8 cellular contexts compared by ENCODE assay signal in genomic region chrX:35890699-35891098, GRCh38. TPM values are rescaled to one million over a fixed set of nuclear protein-coding genes. Genes with fewer than 3 reads are reported as not detected.
DNase-seq lines count a peak whose midpoint lies in the region; ATAC-seq, FAIRE-seq and TF ChIP-seq lines count a peak whose summit lies in the region.

No MANE protein-coding gene starts in this region.

- CTCF ChIA-PET in activated CD8-positive, alpha-beta T cell treated with anti-CD3 and anti-CD28 coated beads for 36 hours (lab: Charles Lee) = no interaction called here

- no peak for TF ChIP-seq CTCF in activated CD8-positive, alpha-beta T cell treated with anti-CD3 and anti-CD28 coated beads for 36 hours (IDR thresholded peaks at IDR 0.05)
- peak; percentile 46 to 71 (median 61) for TF ChIP-seq CTCF in keratinocyte (optimal IDR thresholded peaks at IDR 0.05 in 1 of 3, IDR thresholded peaks at IDR 0.05 in 1 of 3, conservative IDR thresholded peaks at IDR 0.05 in 1 of 3; ENCODE audit: extremely low read depth in 1 of 3, insufficient read depth in 2 of 3, low read length in 3 of 3)
- TF ChIP-seq CTCF in uterus (IDR thresholded peaks at IDR 0.05) = peak in 1 of 4 experiments; percentile 14

- ATAC-seq in activated CD8-positive, alpha-beta T cell treated with anti-CD3 and anti-CD28 coated beads for 36 hours = no peak
- ATAC-seq in HG02759 (IDR thresholded peaks at IDR 0.05; ENCODE audit: unreplicated experiment) = no peak

- POLR2A ChIA-PET in activated CD8-positive, alpha-beta T cell treated with anti-CD3 and anti-CD28 coated beads for 36 hours (lab: Charles Lee) = no interaction called here

- H4K20me1 ChIP-seq in keratinocyte (ENCODE audit: control insufficient read depth, extremely low read depth, insufficient read depth, low read length) = no peaks in the 10 kb centered on the region

- DNase-seq in DMS153 (lab: John Stamatoyannopoulos, UW) = peak; percentile 1
- peak; percentile 0 for DNase-seq in H54 (ENCODE audit: insufficient read length, low spot score)
- DNase-seq in NCI-H2107 treated with DMSO at 0.1 percent for 48 hours (lab: John Stamatoyannopoulos, UW; ENCODE audit: unreplicated experiment) = peak; percentile 21
- DNase-seq in activated CD8-positive, alpha-beta T cell treated with anti-CD3 and anti-CD28 coated beads for 36 hours = peak; percentile 23
- DNase-seq in keratinocyte (ENCODE audit: low read depth, low spot score) = no peak
- no peak for DNase-seq in uterus
- DNase-seq in T1000 (lab: John Stamatoyannopoulos, UW) = no peak

- TF ChIP-seq POLR2A in H54 (IDR thresholded peaks at IDR 0.05; ENCODE audit: low read depth, low read length) = no peak
- no peak for TF ChIP-seq POLR2A in uterus (IDR thresholded peaks at IDR 0.05)

- no peak overlapping the region for H3K9ac ChIP-seq in keratinocyte (ENCODE audit: control insufficient read depth, extremely low read depth, insufficient read depth, low read length)

- H3K9me1 ChIP-seq in keratinocyte (ENCODE audit: control insufficient read depth, extremely low read depth, insufficient read depth, low read length) = no peaks in the 10 kb centered on the region

- H3K27ac ChIP-seq in keratinocyte (ENCODE audit: control insufficient read depth, insufficient read depth, low read length) (no peak overlapping the region), uterus (no peak overlapping the region)

- H3K9me3 ChIP-seq in keratinocyte (ENCODE audit: control insufficient read depth, low read depth, low read length) (no peaks in the 10 kb centered on the region), uterus (no peaks in the 10 kb centered on the region)

- dilution Hi-C loops in keratinocyte (cut with MboI; ENCODE audit: extremely low pct_ligation_motif_present, low sequenced_read_pairs) = no loop called here

- intact Hi-C loops in activated CD8-positive, alpha-beta T cell treated with anti-CD3 and anti-CD28 coated beads for 36 hours (cut with micrococcal nuclease) = no loop called here
- intact Hi-C loops in uterus (cut with DNase I; ENCODE audit: low total_unique reads) = no loop called here

- no peak overlapping the region for H2AFZ ChIP-seq in keratinocyte (ENCODE audit: control insufficient read depth, low read length)

- no peak overlapping the region for H3K4me2 ChIP-seq in keratinocyte (ENCODE audit: control insufficient read depth, extremely low read depth, insufficient read depth, low read depth, low read length)

- H3K27ac Mint-ChIP-seq in activated CD8-positive, alpha-beta T cell treated with anti-CD3 and anti-CD28 coated beads for 36 hours = no peak overlapping the region

- no peaks in the 10 kb centered on the region for H3K9me3 Mint-ChIP-seq in activated CD8-positive, alpha-beta T cell treated with anti-CD3 and anti-CD28 coated beads for 36 hours

- FAIRE-seq in H54 (lab: Jason Lieb, UNC) (no peak), keratinocyte (lab: Jason Lieb, UNC) (no peak)

- no peaks in the 10 kb centered on the region for H3K4me1 Mint-ChIP-seq in activated CD8-positive, alpha-beta T cell treated with anti-CD3 and anti-CD28 coated beads for 36 hours (ENCODE audit: low read depth)

- no peaks in the 10 kb centered on the region for H3K79me2 ChIP-seq in keratinocyte (ENCODE audit: control insufficient read depth, insufficient read depth, low read length)

- H3K4me1 ChIP-seq in keratinocyte (ENCODE audit: control insufficient read depth, extremely low read depth, insufficient read depth, low read length) (no peaks in the 10 kb centered on the region), uterus (no peaks in the 10 kb centered on the region)

- no peaks in the 10 kb centered on the region for H3K27me3 Mint-ChIP-seq in activated CD8-positive, alpha-beta T cell treated with anti-CD3 and anti-CD28 coated beads for 36 hours

- H3K36me3 Mint-ChIP-seq in activated CD8-positive, alpha-beta T cell treated with anti-CD3 and anti-CD28 coated beads for 36 hours (ENCODE audit: low read depth) = no peaks in the 10 kb centered on the region

- H3K36me3 ChIP-seq in keratinocyte (ENCODE audit: control insufficient read depth in 2 of 2, extremely low read depth in 1 of 2, insufficient read depth in 2 of 2, low read length in 2 of 2) (no peaks in the 10 kb centered on the region), uterus (no peaks in the 10 kb centered on the region)

- H3K27me3 ChIP-seq in keratinocyte (ENCODE audit: control insufficient read depth, extremely low read depth, insufficient read depth, low read length) (no peaks in the 10 kb centered on the region), uterus (no peaks in the 10 kb centered on the region)

- H3K4me3 Mint-ChIP-seq in activated CD8-positive, alpha-beta T cell treated with anti-CD3 and anti-CD28 coated beads for 36 hours = no peak overlapping the region

- H3K4me3 ChIP-seq in keratinocyte (ENCODE audit: control insufficient read depth in 2 of 3, extremely low read depth in 1 of 3, insufficient read depth in 2 of 3, low read depth in 1 of 3, low read length in 3 of 3) = no peak overlapping the region
- H3K4me3 ChIP-seq in uterus = no peak overlapping the region

RNA-seq across cellular contexts. Expression of gene CFAP47, which starts 28.8 kb away (rescaled TPM):
- not detected for total RNA-seq in activated CD8-positive, alpha-beta T cell treated with anti-CD3 and anti-CD28 coated beads for 36 hours
- polyA plus RNA-seq in keratinocyte = under 0.01 TPM in 1 of 3 replicates, not detected in the others
- polyA plus RNA-seq in keratinocyte (2011; ENCODE audit: low read depth) = not detected
- polyA plus RNA-seq in keratinocyte (2011; cell fraction: cytosol; rRNA removed) = not detected in 2 replicates
- polyA plus RNA-seq in keratinocyte (2011; cell fraction: nucleus; rRNA removed) = 0.01 TPM in 1 of 2 replicates, not detected in the other
- polyA plus RNA-seq in keratinocyte (2012; ENCODE audit: low replicate concordance) = not detected in 2 replicates
- polyA minus RNA-seq in keratinocyte = 0.03 TPM in 2 of 3 replicates, not detected in the other
- polyA minus RNA-seq in keratinocyte (2011; cell fraction: cytosol; rRNA and poly(A)+ RNA removed) = not detected
- not detected in 2 replicates for polyA minus RNA-seq in keratinocyte (2011; cell fraction: nucleus; rRNA and poly(A)+ RNA removed)
- total RNA-seq in uterus = 1 to 10 TPM in 1 of 4 donors, under 1 TPM in 3; under 0.01 to 9.3 (median 0.34) TPM

Comparison
In these comparisons a context has a peak if more than half of its experiments do, and no peak if none do; other contexts are left out.
1. DNase-seq: peak in DMS153 (single experiment), H54 (single experiment), NCI-H2107 treated with DMSO at 0.1 percent for 48 hours (single experiment) and activated CD8-positive, alpha-beta T cell treated with anti-CD3 and anti-CD28 coated beads for 36 hours (single experiment); none in keratinocyte (single experiment), uterus (0 of 2) and T1000 (single experiment).